In the genomic region with DNA sequence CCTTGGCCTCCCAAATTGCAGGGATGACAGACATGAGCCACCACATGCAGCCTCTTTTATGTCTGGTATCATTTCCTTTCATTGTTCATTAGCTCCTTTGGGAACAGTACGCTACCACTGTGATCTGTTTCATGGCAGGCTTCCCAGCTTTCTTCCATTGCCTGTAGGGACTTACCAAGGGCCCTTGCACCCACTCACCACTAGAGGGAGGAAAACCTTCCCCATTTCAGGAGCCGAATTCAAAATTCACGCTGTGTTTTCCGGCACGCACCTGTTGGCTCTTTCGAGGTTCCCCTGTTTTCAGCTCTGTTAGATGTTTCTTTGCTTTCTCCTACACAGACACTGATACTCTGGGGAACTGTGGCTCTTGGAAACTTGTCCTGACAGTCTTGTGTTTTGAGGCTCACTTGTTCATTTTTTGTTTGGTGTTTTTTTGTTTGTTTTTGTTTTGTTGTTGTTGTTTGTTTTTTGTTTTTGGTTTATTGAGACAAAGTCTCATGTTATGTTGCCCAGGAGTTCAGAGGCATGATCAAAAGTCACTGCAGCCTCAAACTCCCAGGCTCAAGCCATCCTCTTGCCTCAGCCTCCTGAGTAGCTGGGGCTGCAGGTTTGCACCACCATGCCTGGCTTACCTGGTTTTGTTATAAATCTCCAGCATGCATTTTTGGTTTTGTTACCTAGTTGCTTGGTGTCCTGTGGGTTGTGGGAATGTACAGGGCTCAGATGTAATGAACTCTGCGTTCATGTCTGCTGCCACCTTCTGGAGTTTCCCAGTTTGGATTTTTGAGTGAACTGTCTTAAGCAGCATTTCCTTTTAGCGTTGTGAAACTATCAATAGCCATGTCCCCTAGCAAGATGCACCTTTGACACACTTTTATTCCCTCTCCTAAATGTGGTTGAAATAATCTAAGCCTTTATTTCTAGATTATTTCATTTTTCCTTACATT, we compare ENCODE assay signal across 8 cellular contexts. TPM values are rescaled to one million over a fixed set of nuclear protein-coding genes. Genes with fewer than 3 reads are reported as not detected.
DNase-seq lines count a peak whose midpoint lies in the region; ATAC-seq and TF ChIP-seq lines count a peak whose summit lies in the region.

No MANE protein-coding gene starts in this region.

- H3K79me2 ChIP-seq in MM.1S (ENCODE audit: low read length), result no peaks in the 10 kb centered on the region

- H3K27ac ChIP-seq in MM.1S (ENCODE audit: low read length) (no peak overlapping the region), lower lobe of right lung (no peak overlapping the region), suprapubic skin (no peak overlapping the region)

- 8% methylated on average over 8 of the region's 8 CpGs for WGBS in suprapubic skin

- no peak for TF ChIP-seq POLR2A in suprapubic skin (IDR thresholded peaks at IDR 0.05)

- no peaks in the 10 kb centered on the region for H3K9me2 ChIP-seq in MM.1S (replicated peaks; ENCODE audit: insufficient read depth, low read length)

- peaks cover 48% of the 10 kb centered on the region for H3K27me3 ChIP-seq in MM.1S (replicated peaks; ENCODE audit: insufficient read depth, low read length)
- peaks cover 3% of the 10 kb centered on the region for H3K27me3 ChIP-seq in lower lobe of right lung (ENCODE audit: low read depth)
- peaks cover 28% of the 10 kb centered on the region for H3K27me3 ChIP-seq in suprapubic skin

- DNase-seq in NCI-H82 (lab: John Stamatoyannopoulos, UW) (peak; percentile 65), NCI-H82 treated with DMSO at 0.1 percent for 48 hours (lab: John Stamatoyannopoulos, UW; ENCODE audit: unreplicated experiment) (no peak), MM.1S (peak; percentile 66), SK-MEL-5 (ENCODE audit: low read depth, low spot score) (peak; percentile 95), dedifferentiated amniotic fluid mesenchymal stem cell (ENCODE audit: extremely low spot score) (peak; percentile 60), lower lobe of right lung (no peak), suprapubic skin (ENCODE audit: low spot score in 2 of 2) (no peak), NCI-H1048 (lab: John Stamatoyannopoulos, UW) (no peak)

- H2AFZ ChIP-seq in MM.1S (ENCODE audit: low read length), result peak overlapping the region; percentile 52; the same call in 1 of the 2 replicates

- H3F3A ChIP-seq in MM.1S (ENCODE audit: insufficient read depth, low read length), result no peaks in the 10 kb centered on the region

- TF ChIP-seq EP300 in suprapubic skin (IDR thresholded peaks at IDR 0.05), result no peak

- TF ChIP-seq CTCF in MM.1S (IDR thresholded peaks at IDR 0.05; ENCODE audit: low read length) (peak; percentile 74), lower lobe of right lung (IDR thresholded peaks at IDR 0.05) (peak; percentile 86), suprapubic skin (IDR thresholded peaks at IDR 0.05) (peak; percentile 26 to 83)

- in situ Hi-C loops in SK-MEL-5 (cut with HindIII; ENCODE audit: low pct_unique_long_range_greater_than_20kb, low sequenced_read_pairs), result no loop called here

- H3K9ac ChIP-seq in MM.1S (ENCODE audit: low read length), result no peak overlapping the region

- peak; percentile 78 to 86 for ATAC-seq in lower lobe of right lung

- intact Hi-C loops in lower lobe of right lung (cut with DNase I), result no loop called here

- no peaks in the 10 kb centered on the region for H4K20me1 ChIP-seq in MM.1S (ENCODE audit: insufficient read depth, low read length)

- 0 out of 2 replicates have a peak overlapping the region, but pooled peaks have one; percentile 27 for H3K4me2 ChIP-seq in MM.1S (ENCODE audit: low read depth, low read length)

- H3K4me1 ChIP-seq in MM.1S (ENCODE audit: low read length) (peaks cover 5% of the 10 kb centered on the region), lower lobe of right lung (no peaks in the 10 kb centered on the region), suprapubic skin (peaks cover 11% of the 10 kb centered on the region)

- H3K36me3 ChIP-seq in MM.1S (replicated peaks; ENCODE audit: insufficient read depth, low read length) (no peaks in the 10 kb centered on the region), lower lobe of right lung (no peaks in the 10 kb centered on the region), suprapubic skin (no peaks in the 10 kb centered on the region)

- H3K9me3 ChIP-seq in MM.1S (replicated peaks; ENCODE audit: insufficient read depth, low read length), result no peaks in the 10 kb centered on the region
- no peaks in the 10 kb centered on the region for H3K9me3 ChIP-seq in lower lobe of right lung
- H3K9me3 ChIP-seq in suprapubic skin, result no peaks in the 10 kb centered on the region

- no peak overlapping the region for H3K4me3 ChIP-seq in MM.1S (ENCODE audit: low read length)
- no peak overlapping the region for H3K4me3 ChIP-seq in lower lobe of right lung
- H3K4me3 ChIP-seq in suprapubic skin, result no peak overlapping the region

RNA-seq across cellular contexts. Expression of a gene that starts 2.3 kb away (rescaled TPM):
- not detected in 2 replicates for total RNA-seq in SK-MEL-5 (2014; rRNA removed; shearing (Covaris generic))
- not detected in 2 replicates for polyA plus RNA-seq in SK-MEL-5 (2015; cell fraction: cytosol; rRNA removed)
- not detected in 2 replicates for polyA plus RNA-seq in SK-MEL-5 (2015; cell fraction: nucleus; rRNA removed)
- not detected for total RNA-seq in lower lobe of right lung
- 1 to 10 TPM in 2 of 4 donors, under 1 TPM in 1, not detected in 1; 0.68 to 7.3 (median 1.7) TPM for total RNA-seq in suprapubic skin

RNA-seq across cellular contexts. Expression of a gene that starts 15.0 kb away (rescaled TPM):
- total RNA-seq in SK-MEL-5 (2014; rRNA removed; shearing (Covaris generic)), result 0.53 TPM in 1 of 2 replicates, not detected in the other
- polyA plus RNA-seq in SK-MEL-5 (2015; cell fraction: cytosol; rRNA removed), result not detected in 2 replicates
- 0.26 TPM in 1 of 2 replicates, not detected in the other for polyA plus RNA-seq in SK-MEL-5 (2015; cell fraction: nucleus; rRNA removed)
- not detected for total RNA-seq in lower lobe of right lung
- 1 to 10 TPM in 3 of 4 donors, not detected in 1; 1.1 to 5.9 (median 3.9) TPM for total RNA-seq in suprapubic skin

RNA-seq across cellular contexts. Expression of a gene that starts 32.1 kb away (rescaled TPM):
- not detected in 2 replicates for total RNA-seq in SK-MEL-5 (2014; rRNA removed; shearing (Covaris generic))
- polyA plus RNA-seq in SK-MEL-5 (2015; cell fraction: cytosol; rRNA removed), result 0.07 and 0.95 TPM in 2 replicates
- 1.7 TPM in 1 of 2 replicates, not detected in the other for polyA plus RNA-seq in SK-MEL-5 (2015; cell fraction: nucleus; rRNA removed)
- total RNA-seq in lower lobe of right lung, result not detected
- total RNA-seq in suprapubic skin, result 1 to 10 TPM in 1 of 4 donors, under 1 TPM in 2, not detected in 1; 0.55 to 1.4 (median 0.91) TPM

RNA-seq across cellular contexts. Expression of a gene that starts 42.5 kb away (rescaled TPM):
- 0.26 TPM in 1 of 2 replicates, not detected in the other for total RNA-seq in SK-MEL-5 (2014; rRNA removed; shearing (Covaris generic))
- polyA plus RNA-seq in SK-MEL-5 (2015; cell fraction: cytosol; rRNA removed), result not detected in 2 replicates
- polyA plus RNA-seq in SK-MEL-5 (2015; cell fraction: nucleus; rRNA removed), result 0.49 TPM in 1 of 2 replicates, not detected in the other
- total RNA-seq in lower lobe of right lung (not detected), suprapubic skin (1 to 10 TPM in 3 of 4 donors, not detected in 1; 3.8 to 8.9 (median 5.3) TPM)

RNA-seq across cellular contexts. Expression of a gene that starts 53.3 kb away (rescaled TPM):
- 0.08 TPM in 1 of 2 replicates, not detected in the other for total RNA-seq in SK-MEL-5 (2014; rRNA removed; shearing (Covaris generic))
- polyA plus RNA-seq in SK-MEL-5 (2015; cell fraction: cytosol; rRNA removed), result not detected in 2 replicates
- 2.1 and 4.4 TPM in 2 replicates for polyA plus RNA-seq in SK-MEL-5 (2015; cell fraction: nucleus; rRNA removed)
- total RNA-seq in lower lobe of right lung (not detected), suprapubic skin (1 to 10 TPM in 2 of 4 donors, under 1 TPM in 1, not detected in 1; 0.42 to 3.0 (median 1.0) TPM)

Comparison
In these comparisons a context has a peak if more than half of its experiments do, and no peak if none do; other contexts are left out.
1. DNase-seq: peak in NCI-H82 (single experiment), MM.1S (single experiment), SK-MEL-5 (single experiment) and dedifferentiated amniotic fluid mesenchymal stem cell (single experiment); none in NCI-H82 treated with DMSO at 0.1 percent for 48 hours (single experiment), lower lobe of right lung (single experiment), suprapubic skin (0 of 2) and NCI-H1048 (single experiment).
2. Peak in every context shown above with its lines, with median percentiles within 50 percentile points of each other: CTCF ChIP-seq.